In genomic region chr9:93819905-93820304, GRCh38 we compare ENCODE assay signal across 25 cellular contexts.
"Had no signal": no experiment of that assay in that cellular context is flagged by ENCODE, and none has a peak within 500 bp of the region (broad histone marks: within the 10 kb centered on the region; RNA-seq: fewer than 3 reads in every experiment).

No MANE protein-coding gene starts in this region.

- DNase-seq: activated CD4-positive, alpha-beta memory T cell treated with anti-CD3 and anti-CD28 coated beads for 36 hours; activated CD4-positive, alpha-beta T cell treated with anti-CD3 and anti-CD28 coated beads for 36 hours; activated CD4-positive, alpha-beta T cell treated with anti-CD3 and anti-CD28 coated beads, Interleukin-2, amount 10 ng/mL, durations not matched to agents 7 days and 5 days; activated CD8-positive, alpha-beta memory T cell treated with anti-CD3 and anti-CD28 coated beads, Interleukin-2, amount 50 U/mL, for 4 hours; activated gamma-delta T cell treated with Interleukin-2 at 50 U/mL for 16 hours; activated naive CD4-positive, alpha-beta T cell treated with anti-CD3 and anti-CD28 coated beads for 36 hours; activated T-cell treated with anti-CD3 and anti-CD28 coated beads for 4 hours; activated T-cell treated with anti-CD3 and anti-CD28 coated beads, Interleukin-2, amount 50 U/mL, for 4 hours; amniotic stem cell; brain microvascular endothelial cell; central memory CD4-positive, alpha-beta T cell; Kasumi-1; MG63; NCI-H1048; NCI-H1105 treated with DMSO at 0.1 percent for 48 hours; NCI-H1436; NCI-H1694; NCI-H1930; NCI-H2081 treated with DMSO at 0.1 percent for 48 hours; NCI-H226; NCI-H524 treated with DMSO at 0.1 percent for 48 hours; RPMI8226; SHP77 treated with DMSO at 0.1 percent for 48 hours; T1000 had no signal

- H3K4me3 ChIP-seq: MG63, SJSA1 had no signal

- H3K27ac ChIP-seq: brain microvascular endothelial cell, SJSA1 had no signal

- H3K36me3 ChIP-seq: brain microvascular endothelial cell, MG63, SJSA1 had no signal

- H3K4me1 ChIP-seq: SJSA1 had no signal

- H3K27me3 ChIP-seq: brain microvascular endothelial cell, MG63 had no signal

- H3K9me3 ChIP-seq: MG63, SJSA1 had no signal
